Comparison of ENCODE assay signal across 22 cellular contexts in genomic region chr3:42894693-42895092, GRCh38. TPM values are rescaled to one million over a fixed set of nuclear protein-coding genes. Genes with fewer than 3 reads are reported as not detected.
DNase-seq lines count a peak whose midpoint lies in the region; ATAC-seq and TF ChIP-seq lines count a peak whose summit lies in the region.
"Had no signal": no experiment of that assay in that cellular context is flagged by ENCODE, and none has a peak within 500 bp of the region (broad histone marks: within the 10 kb centered on the region; RNA-seq: fewer than 3 reads in every experiment).

No MANE protein-coding gene starts in this region.

- H2AFZ ChIP-seq in neural progenitor cell (replicated peaks): peak overlapping the region; percentile 50

- no peaks in the 10 kb centered on the region for H3K9me3 Mint-ChIP-seq in T-helper 2 cell treated with Interferon-gamma antibody and Interleukin-4, amounts not matched to agents 5 μg/mL and 100 μg/mL, for 36 hours
- no peaks in the 10 kb centered on the region for H3K9me3 Mint-ChIP-seq in neural progenitor cell
- no peaks in the 10 kb centered on the region for H3K9me3 Mint-ChIP-seq in activated naive CD4-positive, alpha-beta T cell treated with anti-CD3 and anti-CD28 coated beads, Interleukin-2, amount 10 ng/mL, durations not matched to agents 7 days and 5 days
- H3K9me3 Mint-ChIP-seq: CD4-positive, alpha-beta T cell; CD8-positive, alpha-beta memory T cell had no signal

- peaks cover 22% of the 10 kb centered on the region for H3F3A ChIP-seq in neural progenitor cell (ENCODE audit: low read depth)

- no peak for TF ChIP-seq CTCF in neural progenitor cell (IDR thresholded peaks at IDR 0.05)

- peaks cover 2% of the 10 kb centered on the region for H3K27me3 Mint-ChIP-seq in T-helper 2 cell treated with Interferon-gamma antibody and Interleukin-4, amounts not matched to agents 5 μg/mL and 100 μg/mL, for 36 hours (ENCODE audit: low read depth)
- H3K27me3 Mint-ChIP-seq in neural progenitor cell (ENCODE audit: insufficient read depth, low read depth): no peaks in the 10 kb centered on the region
- H3K27me3 Mint-ChIP-seq in activated naive CD4-positive, alpha-beta T cell treated with anti-CD3 and anti-CD28 coated beads, Interleukin-2, amount 10 ng/mL, durations not matched to agents 7 days and 5 days: peaks cover 18% of the 10 kb centered on the region

- H3K27me3 ChIP-seq in neural progenitor cell: no peaks in the 10 kb centered on the region
- H3K27me3 ChIP-seq: BE2C; BLaER1 treated with 17β-estradiol and CSF1 and Interleukin-3, amounts not matched to agents 10 nM and 100 nM had no signal

- H3K79me2 ChIP-seq in neural progenitor cell (ENCODE audit: low read depth): no peaks in the 10 kb centered on the region

- intact Hi-C loops in left colon (cut with DNase I, micrococcal nuclease): no loop called here

- no peak overlapping the region for H3K27ac ChIP-seq in neural progenitor cell
- H3K27ac ChIP-seq: 22Rv1; BLaER1 treated with 17β-estradiol and CSF1 and Interleukin-3, amounts not matched to agents 10 nM and 100 nM had no signal

- H3K4me3 ChIP-seq in neural progenitor cell: no peak overlapping the region
- H3K4me3 ChIP-seq: BLaER1 treated with 17β-estradiol and CSF1 and Interleukin-3, amounts not matched to agents 10 nM and 100 nM; GM12878 had no signal

- DNase-seq in T-helper 2 cell treated with Interferon-gamma antibody and Interleukin-4, amounts not matched to agents 5 μg/mL and 100 μg/mL, for 36 hours (ENCODE audit: low spot score): no peak
- DNase-seq in T-helper 2 cell (no peak), LoVo (ENCODE audit: low spot score) (peak; percentile 48), left colon (no peak), neural progenitor cell (ENCODE audit: low spot score) (no peak), hippocampal formation (lab: John Stamatoyannopoulos, UW) (no peak), Ammon's horn (ENCODE audit: low spot score) (no peak)
- DNase-seq in activated naive CD4-positive, alpha-beta T cell treated with anti-CD3 and anti-CD28 coated beads, Interleukin-2, amount 10 ng/mL, durations not matched to agents 7 days and 5 days: no peak
- DNase-seq: BE2C; CD4-positive, alpha-beta T cell; CD8-positive, alpha-beta memory T cell; DMS 273 treated with DMSO at 0.1 percent for 48 hours; DMS79; EL; GDM1; GOT3; H7; HCEC 1CT had no signal

- H3K9ac ChIP-seq in neural progenitor cell: no peak overlapping the region
- H3K9ac ChIP-seq: BLaER1 treated with 17β-estradiol and CSF1 and Interleukin-3, amounts not matched to agents 10 nM and 100 nM had no signal

- H3K4me3 Mint-ChIP-seq in T-helper 2 cell treated with Interferon-gamma antibody and Interleukin-4, amounts not matched to agents 5 μg/mL and 100 μg/mL, for 36 hours: no peak overlapping the region
- no peak overlapping the region for H3K4me3 Mint-ChIP-seq in neural progenitor cell
- H3K4me3 Mint-ChIP-seq in activated naive CD4-positive, alpha-beta T cell treated with anti-CD3 and anti-CD28 coated beads, Interleukin-2, amount 10 ng/mL, durations not matched to agents 7 days and 5 days: no peak overlapping the region
- H3K4me3 Mint-ChIP-seq: CD14-positive monocyte; CD4-positive, alpha-beta T cell; CD8-positive, alpha-beta memory T cell had no signal

- no peaks in the 10 kb centered on the region for H3K9me3 ChIP-seq in neural progenitor cell (ENCODE audit: low read depth)
- H3K9me3 ChIP-seq: BE2C had no signal

- no peaks in the 10 kb centered on the region for H3K36me3 ChIP-seq in neural progenitor cell
- H3K36me3 ChIP-seq: BE2C; BLaER1 treated with 17β-estradiol and CSF1 and Interleukin-3, amounts not matched to agents 10 nM and 100 nM had no signal

- CTCF ChIA-PET in activated naive CD4-positive, alpha-beta T cell treated with anti-CD3 and anti-CD28 coated beads, Interleukin-2, amount 10 ng/mL, durations not matched to agents 7 days and 5 days (lab: Charles Lee): no interaction called here

- peaks cover 31% of the 10 kb centered on the region for H3K4me1 ChIP-seq in neural progenitor cell
- H3K4me1 ChIP-seq: BE2C; BLaER1 treated with 17β-estradiol and CSF1 and Interleukin-3, amounts not matched to agents 10 nM and 100 nM had no signal

- no peak overlapping the region for H3K4me2 ChIP-seq in neural progenitor cell
- H3K4me2 ChIP-seq: BLaER1 treated with 17β-estradiol and CSF1 and Interleukin-3, amounts not matched to agents 10 nM and 100 nM had no signal

- peak; percentile 80 for ATAC-seq in left colon
- ATAC-seq: GM12878 had no signal

- H3K36me3 Mint-ChIP-seq in T-helper 2 cell treated with Interferon-gamma antibody and Interleukin-4, amounts not matched to agents 5 μg/mL and 100 μg/mL, for 36 hours (ENCODE audit: low read depth): no peaks in the 10 kb centered on the region
- no peaks in the 10 kb centered on the region for H3K36me3 Mint-ChIP-seq in neural progenitor cell
- no peaks in the 10 kb centered on the region for H3K36me3 Mint-ChIP-seq in activated naive CD4-positive, alpha-beta T cell treated with anti-CD3 and anti-CD28 coated beads, Interleukin-2, amount 10 ng/mL, durations not matched to agents 7 days and 5 days
- H3K36me3 Mint-ChIP-seq: CD14-positive monocyte had no signal

- H3K27ac Mint-ChIP-seq in T-helper 2 cell treated with Interferon-gamma antibody and Interleukin-4, amounts not matched to agents 5 μg/mL and 100 μg/mL, for 36 hours: peak overlapping the region; percentile 58
- no peak overlapping the region for H3K27ac Mint-ChIP-seq in neural progenitor cell
- no peak overlapping the region for H3K27ac Mint-ChIP-seq in activated naive CD4-positive, alpha-beta T cell treated with anti-CD3 and anti-CD28 coated beads, Interleukin-2, amount 10 ng/mL, durations not matched to agents 7 days and 5 days
- H3K27ac Mint-ChIP-seq: CD14-positive monocyte; CD4-positive, alpha-beta T cell; CD8-positive, alpha-beta memory T cell had no signal

- H3K4me1 Mint-ChIP-seq in T-helper 2 cell treated with Interferon-gamma antibody and Interleukin-4, amounts not matched to agents 5 μg/mL and 100 μg/mL, for 36 hours (ENCODE audit: low read depth): peaks cover 13% of the 10 kb centered on the region
- no peaks in the 10 kb centered on the region for H3K4me1 Mint-ChIP-seq in neural progenitor cell
- peaks cover 7% of the 10 kb centered on the region for H3K4me1 Mint-ChIP-seq in activated naive CD4-positive, alpha-beta T cell treated with anti-CD3 and anti-CD28 coated beads, Interleukin-2, amount 10 ng/mL, durations not matched to agents 7 days and 5 days
- H3K4me1 Mint-ChIP-seq: CD8-positive, alpha-beta memory T cell had no signal

- H4K20me1 ChIP-seq in neural progenitor cell (ENCODE audit: low read depth): no peaks in the 10 kb centered on the region
- H4K20me1 ChIP-seq: BLaER1 treated with 17β-estradiol and CSF1 and Interleukin-3, amounts not matched to agents 10 nM and 100 nM had no signal

RNA-seq across cellular contexts. Expression of gene ZNF662, which starts 11.2 kb away (rescaled TPM):
- 1 to 10 TPM; 5.9 to 7.7 TPM for total RNA-seq in left colon
- not detected in 2 replicates for total RNA-seq in neural progenitor cell (ENCODE audit: low replicate concordance)
- total RNA-seq: GM12878, H7 had no signal

RNA-seq across cellular contexts. Expression of gene CYP8B1, which starts 19.0 kb away (rescaled TPM):
- not detected for total RNA-seq in left colon
- total RNA-seq in neural progenitor cell (ENCODE audit: low replicate concordance): not detected in 2 replicates
- total RNA-seq: CD4-positive, alpha-beta T cell; CD8-positive, alpha-beta memory T cell; H7 had no signal
